8 cellular contexts compared by ENCODE assay signal in the genomic region with DNA sequence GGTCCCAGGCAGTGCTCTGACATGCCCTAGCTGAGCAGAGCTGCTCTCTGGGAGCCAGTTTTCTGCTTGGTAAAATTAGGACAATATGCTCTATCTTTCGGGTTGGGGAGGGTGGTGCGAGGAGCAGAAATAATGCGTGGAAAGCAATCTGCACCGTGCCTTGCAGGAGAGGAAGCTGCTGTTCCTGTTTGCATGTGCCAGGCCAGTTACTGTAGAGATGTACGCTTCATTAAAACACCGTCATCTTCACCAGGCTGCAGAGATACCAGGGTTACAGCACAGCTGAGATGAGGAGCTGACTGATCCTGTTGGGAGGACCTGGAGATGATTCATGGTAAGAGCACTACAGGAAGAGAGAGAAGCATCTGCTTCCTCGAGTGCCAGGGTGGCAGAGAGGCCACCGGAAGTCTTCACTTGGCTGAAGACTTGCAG. TPM values are rescaled to one million over a fixed set of nuclear protein-coding genes. Genes with fewer than 3 reads are reported as not detected.
DNase-seq lines count a peak whose midpoint lies in the region; ATAC-seq, FAIRE-seq and TF ChIP-seq lines count a peak whose summit lies in the region.

No MANE protein-coding gene starts in this region.

- ATAC-seq in HG03432 (IDR thresholded peaks at IDR 0.05; ENCODE audit: unreplicated experiment): peak; percentile 29
- peak; percentile 70 for ATAC-seq in activated CD8-positive, alpha-beta T cell treated with anti-CD3 and anti-CD28 coated beads for 36 hours

- POLR2A ChIA-PET in activated CD8-positive, alpha-beta T cell treated with anti-CD3 and anti-CD28 coated beads for 36 hours (lab: Charles Lee): interaction anchor here (1.0 to 2.6 kb wide), 5 partner anchors 10 to 33 kb away, joined by 3 to 14 read pairs (median 3); a partner anchor contains a TSS

- H3K36me3 Mint-ChIP-seq in CD14-positive monocyte: peaks cover 0 to 7% of the 10 kb centered on the region in 2 donors
- H3K36me3 Mint-ChIP-seq in activated CD8-positive, alpha-beta T cell treated with anti-CD3 and anti-CD28 coated beads for 36 hours (ENCODE audit: low read depth): no peaks in the 10 kb centered on the region

- peak; percentile 87 for FAIRE-seq in islet of Langerhans (lab: Jason Lieb, UNC)

- peaks cover 0 to 4% (median 3%) of the 10 kb centered on the region in 7 donors for H3K9me3 Mint-ChIP-seq in CD14-positive monocyte
- H3K9me3 Mint-ChIP-seq in activated CD8-positive, alpha-beta T cell treated with anti-CD3 and anti-CD28 coated beads for 36 hours: peaks cover 2% of the 10 kb centered on the region

- no peak for TF ChIP-seq CTCF in CD14-positive monocyte (IDR thresholded peaks at IDR 0.05)
- no peak for TF ChIP-seq CTCF in activated CD8-positive, alpha-beta T cell treated with anti-CD3 and anti-CD28 coated beads for 36 hours (IDR thresholded peaks at IDR 0.05)

- H3K27me3 Mint-ChIP-seq in CD14-positive monocyte (ENCODE audit: low read depth in 3 of 3): peaks cover 0 to 4% (median 0%) of the 10 kb centered on the region in 3 donors
- H3K27me3 Mint-ChIP-seq in activated CD8-positive, alpha-beta T cell treated with anti-CD3 and anti-CD28 coated beads for 36 hours: no peaks in the 10 kb centered on the region

- DNase-seq in CD14-positive monocyte (ENCODE audit: low spot score) (peak; percentile 76), DMS 273 (lab: John Stamatoyannopoulos, UW; ENCODE audit: unreplicated experiment) (no peak), OCI-M2 (lab: John Stamatoyannopoulos, UW; ENCODE audit: unreplicated experiment) (no peak), ureter (ENCODE audit: low spot score) (no peak), NCI-H82 (lab: John Stamatoyannopoulos, UW) (no peak)
- DNase-seq in activated CD8-positive, alpha-beta T cell treated with anti-CD3 and anti-CD28 coated beads for 36 hours: peak; percentile 33

- CTCF ChIA-PET in activated CD8-positive, alpha-beta T cell treated with anti-CD3 and anti-CD28 coated beads for 36 hours (lab: Charles Lee): interaction anchor here (1.0 to 2.5 kb wide), 4 partner anchors 10 to 239 kb away, joined by 3 to 7 read pairs (median 4); a partner anchor contains a TSS

- peaks cover 30% of the 10 kb centered on the region for H3K4me1 Mint-ChIP-seq in CD14-positive monocyte
- peaks cover 16% of the 10 kb centered on the region for H3K4me1 Mint-ChIP-seq in activated CD8-positive, alpha-beta T cell treated with anti-CD3 and anti-CD28 coated beads for 36 hours (ENCODE audit: low read depth)

- H3K27ac Mint-ChIP-seq in CD14-positive monocyte: peak overlapping the region in 6 of 7 donors; percentile 8 to 68 (median 52)
- H3K27ac Mint-ChIP-seq in activated CD8-positive, alpha-beta T cell treated with anti-CD3 and anti-CD28 coated beads for 36 hours: peak overlapping the region; percentile 64

- H3K4me3 Mint-ChIP-seq in CD14-positive monocyte: peak overlapping the region; percentile 51 to 78
- peak overlapping the region; percentile 29 for H3K4me3 Mint-ChIP-seq in activated CD8-positive, alpha-beta T cell treated with anti-CD3 and anti-CD28 coated beads for 36 hours

- intact Hi-C loops in CD14-positive monocyte (cut with micrococcal nuclease): no loop called here
- intact Hi-C loops in activated CD8-positive, alpha-beta T cell treated with anti-CD3 and anti-CD28 coated beads for 36 hours (cut with micrococcal nuclease): no loop called here

RNA-seq across cellular contexts. Expression of a gene that starts 29.5 kb away (rescaled TPM):
- 10 to 100 TPM; 51.3 to 76.8 TPM for polyA plus RNA-seq in CD14-positive monocyte
- total RNA-seq in activated CD8-positive, alpha-beta T cell treated with anti-CD3 and anti-CD28 coated beads for 36 hours: 10 to 100 TPM; 48.1 to 56.4 TPM
- total RNA-seq in ureter: 74.9 TPM

Comparison
In these comparisons a context has a peak if more than half of its experiments do, and no peak if none do; other contexts are left out.
1. DNase-seq: peak in CD14-positive monocyte (single experiment) and activated CD8-positive, alpha-beta T cell treated with anti-CD3 and anti-CD28 coated beads for 36 hours (single experiment); none in DMS 273 (single experiment), OCI-M2 (single experiment), ureter (single experiment) and NCI-H82 (single experiment).